8 cellular contexts compared by ENCODE assay signal in the genomic region with DNA sequence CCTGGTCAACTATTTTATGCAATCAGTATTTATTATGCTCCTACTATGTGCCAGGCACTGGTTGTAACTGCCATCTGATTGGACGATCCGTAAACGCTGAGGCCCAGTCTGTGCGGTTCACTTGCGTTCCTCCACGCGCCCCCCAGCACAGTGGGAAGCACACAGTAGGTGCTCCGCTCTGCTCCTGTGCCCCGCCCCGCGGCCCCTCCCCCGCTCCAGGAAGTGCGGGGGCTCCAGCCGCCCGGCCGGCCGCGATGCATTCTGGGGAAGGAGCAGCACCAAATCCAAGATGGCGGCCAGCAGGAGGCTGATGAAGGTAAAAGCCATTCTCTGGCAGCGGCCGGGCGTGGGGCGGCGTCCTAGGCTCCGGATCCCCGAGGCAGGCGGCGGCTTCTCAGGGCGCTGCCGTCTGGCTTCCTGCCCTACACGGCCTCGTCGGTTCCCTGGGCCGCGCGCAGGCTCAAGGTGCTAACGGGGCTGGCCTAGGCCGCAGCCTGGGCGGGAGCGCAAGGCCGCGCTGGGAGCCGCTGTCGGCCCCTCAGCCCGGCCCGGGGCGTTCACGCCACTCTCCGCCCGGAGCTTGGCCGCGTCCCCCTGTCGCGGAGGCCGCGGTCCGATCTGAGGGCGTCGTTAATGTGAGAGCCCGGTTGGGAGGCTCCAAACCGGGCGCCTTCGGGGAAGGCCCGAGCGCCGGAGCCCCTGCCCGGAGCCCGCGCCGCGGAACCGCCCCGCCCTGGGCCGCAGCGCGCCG. TPM values are rescaled to one million over a fixed set of nuclear protein-coding genes. Genes with fewer than 3 reads are reported as not detected.
DNase-seq lines count a peak whose midpoint lies in the region; ATAC-seq and TF ChIP-seq lines count a peak whose summit lies in the region.

A gene (plus strand): TSS at position 259 of the 751 bp plus-strand sequence. CDS start 31 bp downstream, at position 290.

- peak within 1 kb of the TSS; percentile 100 for H3K27ac ChIP-seq in BLaER1
- H3K27ac ChIP-seq in MM.1S (ENCODE audit: low read length): peak within 1 kb of the TSS; percentile 60; the same call in 1 of the 2 replicates
- peak within 1 kb of the TSS; percentile 64 to 92 for H3K27ac ChIP-seq in ovary
- H3K27ac ChIP-seq in testis: peak within 1 kb of the TSS; percentile 96 to 97

- 0 to 1% (median 1%) methylated on average over 70 to 77 of the region's 77 CpGs for WGBS in ovary, 3 donors
- 0 to 1% methylated on average over 27 to 72 of the region's 77 CpGs for WGBS in testis, 2 donors

- H3K36me3 ChIP-seq in BLaER1 (peaks cover 12% of the 10 kb centered on the region), MM.1S (replicated peaks; ENCODE audit: insufficient read depth, low read length) (no peaks in the 10 kb centered on the region), ovary (no peaks in the 10 kb centered on the region), testis (ENCODE audit: low read depth, missing control alignments) (no peaks in the 10 kb centered on the region)

- peak; percentile 55 for TF ChIP-seq POLR2A in ovary (IDR thresholded peaks at IDR 0.05)
- no peak for TF ChIP-seq POLR2A in testis (IDR thresholded peaks at IDR 0.05)

- TF ChIP-seq CTCF in MM.1S (IDR thresholded peaks at IDR 0.05; ENCODE audit: low read length) (no peak), ovary (IDR thresholded peaks at IDR 0.05) (no peak), testis (IDR thresholded peaks at IDR 0.05) (no peak)

- DNase-seq in MM.1S (peak; percentile 81), T follicular helper cell (ENCODE audit: low read depth) (peak; percentile 76), Right ventricle myocardium inferior (ENCODE audit: missing footprints) (peak; percentile 91), ovary (peak; percentile 82 to 88 (median 85)), testis (peak; percentile 89)
- peak; percentile 61 for DNase-seq in activated naive CD8-positive, alpha-beta T cell treated with anti-CD3 and anti-CD28 coated beads, Interleukin-2, amount 50 U/mL, for 16 hours (ENCODE audit: low read depth, low spot score)

- H3K9ac ChIP-seq in BLaER1 (peak within 1 kb of the TSS; percentile 100), MM.1S (ENCODE audit: low read length) (peak within 1 kb of the TSS; percentile 96)

- H3K4me3 ChIP-seq in BLaER1 (peak within 1 kb of the TSS; percentile 99), MM.1S (ENCODE audit: low read length) (peak within 1 kb of the TSS; percentile 98), ovary (peak within 1 kb of the TSS; percentile 53), testis (peak within 1 kb of the TSS; percentile 93 to 94)

- H3K9me3 ChIP-seq in BLaER1 (no peaks in the 10 kb centered on the region), MM.1S (replicated peaks; ENCODE audit: insufficient read depth, low read length) (no peaks in the 10 kb centered on the region), ovary (no peaks in the 10 kb centered on the region), testis (no peaks in the 10 kb centered on the region)

- H3K79me2 ChIP-seq in MM.1S (ENCODE audit: low read length): peaks cover 54% of the 10 kb centered on the region

- H2AFZ ChIP-seq in MM.1S (ENCODE audit: low read length): peak within 1 kb of the TSS; percentile 74

- peaks cover 34% of the 10 kb centered on the region for H3K4me1 ChIP-seq in BLaER1
- H3K4me1 ChIP-seq in MM.1S (ENCODE audit: low read length): peaks cover 20% of the 10 kb centered on the region
- peaks cover 10% of the 10 kb centered on the region for H3K4me1 ChIP-seq in ovary (ENCODE audit: insufficient read depth)
- H3K4me1 ChIP-seq in testis: peaks cover 24% of the 10 kb centered on the region

- H3K9me2 ChIP-seq in MM.1S (replicated peaks; ENCODE audit: insufficient read depth, low read length): no peaks in the 10 kb centered on the region

- TF ChIP-seq EP300 in ovary (IDR thresholded peaks at IDR 0.05): no peak

- intact Hi-C loops in Right ventricle myocardium inferior (cut with DNase I) (no loop called here), ovary (cut with DNase I) (no loop called here), testis (cut with DNase I; ENCODE audit: low total_unique reads) (no loop called here)

- H3F3A ChIP-seq in MM.1S (ENCODE audit: insufficient read depth, low read length): no peaks in the 10 kb centered on the region

- peak within 1 kb of the TSS; percentile 95 for H3K4me2 ChIP-seq in BLaER1
- peak within 1 kb of the TSS; percentile 83 for H3K4me2 ChIP-seq in MM.1S (ENCODE audit: low read depth, low read length)

- H3K27me3 ChIP-seq in BLaER1 (no peaks in the 10 kb centered on the region), MM.1S (replicated peaks; ENCODE audit: insufficient read depth, low read length) (no peaks in the 10 kb centered on the region), ovary (no peaks in the 10 kb centered on the region), testis (no peaks in the 10 kb centered on the region)

- ATAC-seq in GM19455 (IDR thresholded peaks at IDR 0.05; ENCODE audit: unreplicated experiment) (peak; percentile 55), Right ventricle myocardium inferior (peak; percentile 95)

- H4K20me1 ChIP-seq in BLaER1 (peaks cover 50% of the 10 kb centered on the region), MM.1S (ENCODE audit: insufficient read depth, low read length) (peaks cover 33% of the 10 kb centered on the region)

RNA-seq across cellular contexts. Expression of the gene that starts here (rescaled TPM):
- total RNA-seq in Right ventricle myocardium inferior: 51.0 TPM
- 10 to 100 TPM; 20.3 to 42.0 (median 39.9) TPM for total RNA-seq in ovary
- 100 to 1,000 TPM in 1 of 2 donors, 10 to 100 TPM in 1; 30.7 to 105 TPM for polyA plus RNA-seq in ovary
- 10 to 100 TPM; 61.4 to 66.8 TPM for total RNA-seq in testis
- 63.3 TPM for polyA plus RNA-seq in testis (ENCODE audit: insufficient read depth, low read depth, low replicate concordance)

Comparison
In these comparisons a context has a peak if more than half of its experiments do, and no peak if none do; other contexts are left out.
1. Peak in every context shown above with its lines: DNase-seq, ATAC-seq, H3K4me3 ChIP-seq and H3K27ac ChIP-seq.